ENCODE assay signal across 8 cellular contexts in the genomic region with DNA sequence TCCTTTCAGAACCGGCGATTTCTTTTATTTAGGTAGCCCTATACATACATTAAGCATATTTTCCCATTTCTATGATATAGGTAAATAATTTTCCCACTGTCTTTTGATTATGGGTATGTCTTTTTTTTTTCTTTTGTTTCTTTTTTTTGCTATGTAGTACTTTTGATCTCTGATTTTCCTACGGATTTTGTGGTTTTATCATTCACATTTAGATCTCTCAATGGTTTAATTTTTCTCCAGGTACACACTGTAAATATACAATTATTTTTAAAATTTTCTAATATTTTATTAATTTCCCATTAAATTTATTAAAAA. TPM values are rescaled to one million over a fixed set of nuclear protein-coding genes. Genes with fewer than 3 reads are reported as not detected.
DNase-seq lines count a peak whose midpoint lies in the region; ATAC-seq, FAIRE-seq and TF ChIP-seq lines count a peak whose summit lies in the region.

No MANE protein-coding gene starts in this region.

- H3K36me3 ChIP-seq in IMR-90 (ENCODE audit: control insufficient read depth, insufficient read depth, low read length) (peaks cover 3% of the 10 kb centered on the region; the same call in 1 of the 2 replicates), mucosa of stomach (ENCODE audit: control insufficient read depth, insufficient read depth, low read length) (no peaks in the 10 kb centered on the region)

- no peak overlapping the region for H3K23ac ChIP-seq in IMR-90 (ENCODE audit: low read depth, low read length)

- H3K9me3 Mint-ChIP-seq in central memory CD8-positive, alpha-beta T cell = no peaks in the 10 kb centered on the region

- H3K4me3 Mint-ChIP-seq in central memory CD8-positive, alpha-beta T cell = peak overlapping the region; percentile 91

- no peak for TF ChIP-seq CTCF in IMR-90 (conservative IDR thresholded peaks at IDR 0.05; ENCODE audit: low read depth, low read length)
- TF ChIP-seq CTCF in GM13977 (IDR thresholded peaks at IDR 0.05; ENCODE audit: extremely low read depth, insufficient read depth, missing control alignments) = no peak

- 0 out of 2 replicates have a peak, but pooled peaks cover 3% of the 10 kb centered on the region for H3K9me1 ChIP-seq in IMR-90 (ENCODE audit: insufficient read depth, low read length)

- H3K9me3 ChIP-seq in IMR-90 (ENCODE audit: control insufficient read depth, insufficient read depth, low read length) = no peaks in the 10 kb centered on the region
- H3K9me3 ChIP-seq in mucosa of stomach (ENCODE audit: control insufficient read depth, low read length) = no peaks in the 10 kb centered on the region

- H3K79me1 ChIP-seq in IMR-90 (ENCODE audit: low read depth in 1 of 2, low read length in 2 of 2) = peaks cover 26 to 28% of the 10 kb centered on the region in 2 experiments

- H3K9ac ChIP-seq in IMR-90 (ENCODE audit: low read depth, low read length) (peak overlapping the region; percentile 63), mucosa of stomach (ENCODE audit: low read length) (peak overlapping the region; percentile 90)

- WGBS in IMR-90 (ENCODE audit: extremely low coverage in 2 of 2, insufficient read length in 1 of 2), 2 experiments = no CpG with 5 or more reads among the region's 3 CpGs

- FAIRE-seq in A204.1 (lab: Jason Lieb, UNC) = peak; percentile 23

- peak overlapping the region; percentile 86 for H3K27ac Mint-ChIP-seq in central memory CD8-positive, alpha-beta T cell (ENCODE audit: low read depth)

- peak overlapping the region; percentile 76 for H3K4ac ChIP-seq in IMR-90 (ENCODE audit: low read depth, low read length)

- no peak for TF ChIP-seq RAD21 in IMR-90 (IDR thresholded peaks at IDR 0.05; ENCODE audit: low read length)

- H2BK15ac ChIP-seq in IMR-90 (ENCODE audit: low read depth, low read length) = no peak overlapping the region

- H3K4me1 Mint-ChIP-seq in central memory CD8-positive, alpha-beta T cell = peaks cover 25% of the 10 kb centered on the region

- dilution Hi-C loops in IMR-90 (cut with HindIII; ENCODE audit: low sequenced_read_pairs, unreplicated experiment) = no loop called here

- peaks cover 5% of the 10 kb centered on the region for H3K4me1 ChIP-seq in IMR-90 (ENCODE audit: control insufficient read depth, insufficient read depth, low read length)
- H3K4me1 ChIP-seq in mucosa of stomach (ENCODE audit: control insufficient read depth, insufficient read depth, low read length) = peaks cover 7% of the 10 kb centered on the region

- no peaks in the 10 kb centered on the region for H3K27me3 Mint-ChIP-seq in central memory CD8-positive, alpha-beta T cell

- POLR2A ChIA-PET in IMR-90 (lab: Charles Lee; ENCODE audit: unreplicated experiment) = no interaction called here

- peak overlapping the region; percentile 63; the same call in 1 of the 2 replicates for H4K5ac ChIP-seq in IMR-90 (ENCODE audit: low read depth, low read length)

- ATAC-seq in IMR-90 (ENCODE audit: low read depth) (no peak), GM21825 (IDR thresholded peaks at IDR 0.05; ENCODE audit: unreplicated experiment) (no peak), GM19324 (IDR thresholded peaks at IDR 0.05; ENCODE audit: low FRiP score, unreplicated experiment) (no peak)
- ATAC-seq in central memory CD8-positive, alpha-beta T cell (replicated peaks; ENCODE audit: extremely low read depth, poor library complexity, severe bottlenecking) = no peak

- H2BK20ac ChIP-seq in IMR-90 (ENCODE audit: low read depth, low read length) = no peak overlapping the region

- no peak overlapping the region for H2AK5ac ChIP-seq in IMR-90 (ENCODE audit: low read depth, low read length)

- no peaks in the 10 kb centered on the region for H4K20me1 ChIP-seq in IMR-90 (ENCODE audit: insufficient read depth, low read length)

- H3K56ac ChIP-seq in IMR-90 (ENCODE audit: extremely low read depth, insufficient read depth, low read length) = no peak overlapping the region

- H2BK5ac ChIP-seq in IMR-90 (ENCODE audit: low read depth, low read length, poor library complexity, severe bottlenecking) = no peak overlapping the region

- intact Hi-C loops in IMR-90 (cut with micrococcal nuclease) = no loop called here

- in situ Hi-C loops in IMR-90 (cut with MboI; ENCODE audit: low sequenced_read_pairs) (loop anchor here (25.0 kb wide), 3 partner anchors 290 to 710 kb away; partner anchors contain the start of gene APMAP), GM13977 (cut with MboI; ENCODE audit: low pct_unique_long_range_greater_than_20kb, low sequenced_read_pairs, unreplicated experiment) (no loop called here)

- H3K18ac ChIP-seq in IMR-90 (ENCODE audit: low read depth, low read length) = no peak overlapping the region

- H4K91ac ChIP-seq in IMR-90 (ENCODE audit: insufficient read depth, low read depth, low read length) = no peak overlapping the region

- peak overlapping the region in 1 of 2 experiments; percentile 77; a peak in 2 of 4 replicates for H4K8ac ChIP-seq in IMR-90 (ENCODE audit: low read depth in 2 of 2, low read length in 2 of 2)

- DNase-seq in IMR-90 = no peak
- DNase-seq in central memory CD8-positive, alpha-beta T cell (ENCODE audit: low spot score in 2 of 2) = no peak
- no peak for DNase-seq in NCI-H748 treated with DMSO at 0.1 percent for 48 hours (lab: John Stamatoyannopoulos, UW)
- no peak for DNase-seq in GM13977 (ENCODE audit: low spot score)

- peak overlapping the region; percentile 72 for H3K4me2 ChIP-seq in IMR-90 (ENCODE audit: low read depth, low read length)

- BruUV-seq in IMR-90 (replicated peaks; lab: Mats Ljungman, UMichigan) = no TSS peak

- H3K27me3 ChIP-seq in IMR-90 (ENCODE audit: control insufficient read depth, insufficient read depth, low read length) (no peaks in the 10 kb centered on the region), mucosa of stomach (ENCODE audit: control insufficient read depth, insufficient read depth, low read length) (no peaks in the 10 kb centered on the region)

- H2BK120ac ChIP-seq in IMR-90 (ENCODE audit: low read depth, low read length) = no peak overlapping the region

- peak overlapping the region; percentile 61 for H3K4me3 ChIP-seq in IMR-90 (ENCODE audit: insufficient read depth, low read depth, low read length)
- peak overlapping the region; percentile 60 for H3K4me3 ChIP-seq in mucosa of stomach (ENCODE audit: low read length)

- no peak for TF ChIP-seq POLR2A in IMR-90 (IDR thresholded peaks at IDR 0.05; ENCODE audit: low read depth, low read length)

- H3K36me3 Mint-ChIP-seq in central memory CD8-positive, alpha-beta T cell (ENCODE audit: insufficient read depth) = peaks cover 7% of the 10 kb centered on the region

- H3K14ac ChIP-seq in IMR-90 (replicated peaks; ENCODE audit: low read depth, low read length) = peak overlapping the region; percentile 74; the same call in 1 of the 2 replicates

- CTCF ChIA-PET in IMR-90 (lab: Yijun Ruan, JAX) = no interaction called here

- H2AK9ac ChIP-seq in IMR-90 (replicated peaks; ENCODE audit: low read depth, low read length, poor library complexity) = peak overlapping the region; percentile 8

- H3K27ac ChIP-seq in IMR-90 (ENCODE audit: insufficient read depth, low read length) = no peak overlapping the region

- H2AFZ ChIP-seq in IMR-90 (replicated peaks; ENCODE audit: low read length, poor library complexity) = peak overlapping the region; percentile 99

TF ChIP-seq in IMR-90, 13 proteins besides CTCF, POLR2A, EP300 and RAD21:
- TF ChIP-seq FOS (IDR thresholded peaks at IDR 0.05; ENCODE audit: low read depth, low read length) = no peak
- no peak for TF ChIP-seq MAZ (IDR thresholded peaks at IDR 0.05; ENCODE audit: borderline replicate concordance, low read depth, low read length)
- TF ChIP-seq CEBPB (IDR thresholded peaks at IDR 0.05; ENCODE audit: low read depth, low read length) = no peak
- no peak for TF ChIP-seq RFX5 (IDR thresholded peaks at IDR 0.05; ENCODE audit: low read depth, low read length)
- TF ChIP-seq RCOR1 (IDR thresholded peaks at IDR 0.05; ENCODE audit: insufficient replicate concordance, low read length) = no peak
- no peak for TF ChIP-seq MXI1 (IDR thresholded peaks at IDR 0.05; ENCODE audit: borderline replicate concordance, low read depth, low read length)
- TF ChIP-seq ELK1 (IDR thresholded peaks at IDR 0.05; ENCODE audit: borderline replicate concordance, low read depth, low read length) = no peak
- no peak for TF ChIP-seq CHD1 (IDR thresholded peaks at IDR 0.05; ENCODE audit: low read depth, low read length)
- no peak for TF ChIP-seq SMC3 (IDR thresholded peaks at IDR 0.05; ENCODE audit: low read depth, low read length)
- no peak for TF ChIP-seq USF2 (IDR thresholded peaks at IDR 0.05; ENCODE audit: low read depth, low read length)
- TF ChIP-seq NFE2L2 (IDR thresholded peaks at IDR 0.05; ENCODE audit: low read depth, low read length) = no peak
- TF ChIP-seq BHLHE40 (IDR thresholded peaks at IDR 0.05; ENCODE audit: low read depth, low read length) = no peak
- no peak for TF ChIP-seq MAFK (IDR thresholded peaks at IDR 0.05; ENCODE audit: low read depth, low read length)
TF ChIP-seq in IMR-90: peak in this region for 0.

RNA-seq across cellular contexts. Expression of gene ZNF337, which starts 0.4 kb away (rescaled TPM):
- total RNA-seq in IMR-90 (2012; rRNA removed) = 15.8 and 16.5 TPM in 2 replicates
- polyA plus RNA-seq in IMR-90 (2012; rRNA removed) = 8.5 and 10.4 TPM in 2 replicates
- polyA plus RNA-seq in IMR-90 (2012; cell fraction: cytosol; rRNA removed) = 1.7 and 3.4 TPM in 2 replicates
- polyA plus RNA-seq in IMR-90 (2012; cell fraction: nucleus; rRNA removed; ENCODE audit: low replicate concordance) = 22.7 and 110 TPM in 2 replicates
